16 cellular contexts compared by ENCODE assay signal in the genomic region with DNA sequence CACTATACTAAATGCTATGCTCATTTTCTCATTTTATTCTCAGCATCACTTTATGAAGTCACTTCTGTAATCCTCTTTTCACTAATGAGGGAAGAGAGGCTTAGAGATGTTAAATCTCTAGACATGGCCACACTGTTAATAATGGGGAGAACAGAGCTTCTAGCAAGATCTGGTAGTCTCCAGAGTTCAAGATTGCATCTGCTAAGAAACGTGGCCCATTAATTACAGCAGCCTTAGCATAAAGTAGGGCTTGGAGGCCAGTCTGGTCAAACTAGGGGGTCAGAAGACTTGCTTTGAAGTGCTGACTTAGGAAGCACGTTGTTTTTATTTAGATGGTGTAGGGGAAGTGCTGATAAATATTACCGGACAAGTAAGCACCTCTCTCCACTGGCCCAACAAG. TPM values are rescaled to one million over a fixed set of nuclear protein-coding genes. Genes with fewer than 3 reads are reported as not detected.
DNase-seq lines count a peak whose midpoint lies in the region; ATAC-seq, FAIRE-seq and TF ChIP-seq lines count a peak whose summit lies in the region.
"Had no signal": no experiment of that assay in that cellular context is flagged by ENCODE, and none has a peak within 500 bp of the region (broad histone marks: within the 10 kb centered on the region; RNA-seq: fewer than 3 reads in every experiment).

No MANE protein-coding gene starts in this region.

- H3K4me1 ChIP-seq in K562 (replicated peaks in 1 of 2; ENCODE audit: control insufficient read depth in 2 of 2, insufficient read depth in 2 of 2, low read length in 2 of 2) = peaks cover 19 to 60% of the 10 kb centered on the region in 2 experiments
- H3K4me1 ChIP-seq in mesenchymal stem cell (ENCODE audit: control insufficient read depth, insufficient read depth, low read depth, low read length) = peaks cover 6% of the 10 kb centered on the region
- H3K4me1 ChIP-seq in testis = peaks cover 10% of the 10 kb centered on the region

- intact Hi-C loops in K562 (cut with micrococcal nuclease) = loop anchor here (5.0 kb wide), 1 partner anchor 1271 kb away; a partner anchor contains a TSS
- intact Hi-C loops in testis (cut with DNase I; ENCODE audit: low total_unique reads) = no loop called here

- H2AFZ ChIP-seq in K562 (ENCODE audit: low read depth, low read length) (peak overlapping the region; percentile 60), mesenchymal stem cell (ENCODE audit: low read depth, low read length) (no peak overlapping the region)

- H3K18ac ChIP-seq in mesenchymal stem cell (ENCODE audit: low read depth in 1 of 2, low read length in 2 of 2) = peak overlapping the region in 1 of 2 experiments; percentile 37

- no peak for TF ChIP-seq CTCF in K562 (IDR thresholded peaks at IDR 0.05 in 2 of 3, conservative IDR thresholded peaks at IDR 0.05 in 1 of 3; ENCODE audit: insufficient read depth in 2 of 3, low read depth in 1 of 3, low read length in 3 of 3)
- TF ChIP-seq CTCF in testis (IDR thresholded peaks at IDR 0.05) = no peak

- H2BK15ac ChIP-seq in mesenchymal stem cell (ENCODE audit: low read depth, poor library complexity, severe bottlenecking) = no peak overlapping the region

- ATAC-seq in K562 = no peak; the same call in 2 of the 3 replicates
- ATAC-seq: left lung had no signal

- H3K27ac ChIP-seq in K562 (ENCODE audit: extremely low read depth, low read depth, low read length) = peak overlapping the region; percentile 98
- H3K27ac ChIP-seq in mesenchymal stem cell (ENCODE audit: low read length, poor library complexity, severe bottlenecking) = no peak overlapping the region
- H3K27ac ChIP-seq in testis = peak overlapping the region; percentile 2 to 77

- peak overlapping the region; percentile 84 for H4K8ac ChIP-seq in mesenchymal stem cell (ENCODE audit: low read length)

- in situ Hi-C loops in K562 (cut with MboI) = loop anchor here (25.0 kb wide), 1 partner anchor 1271 kb away; a partner anchor contains a TSS

- H3K4me3 ChIP-seq in K562 = peak overlapping the region; percentile 12
- H3K4me3 ChIP-seq in mesenchymal stem cell (ENCODE audit: insufficient read depth in 1 of 2, low read depth in 1 of 2, low read length in 2 of 2) = no peak overlapping the region
- no peak overlapping the region for H3K4me3 ChIP-seq in testis
- no peak overlapping the region for H3K4me3 ChIP-seq in H7 (ENCODE audit: insufficient read depth, low read depth, low read length)
- H3K4me3 ChIP-seq: left lung, thoracic aorta had no signal

- H3K4ac ChIP-seq in mesenchymal stem cell (ENCODE audit: low read depth in 1 of 2, low read length in 2 of 2) = no peak overlapping the region

- TF ChIP-seq RAD21 in K562 (CRISPR knock-in tag; conservative IDR thresholded peaks at IDR 0.05 in 1 of 2, IDR thresholded peaks at IDR 0.05 in 1 of 2) = no peak

- peak overlapping the region; percentile 25 for H4K91ac ChIP-seq in mesenchymal stem cell (ENCODE audit: low read length)

- peaks cover 86% of the 10 kb centered on the region for H3K79me2 ChIP-seq in K562 (ENCODE audit: control insufficient read depth, insufficient read depth, low read length)

- no peak for TF ChIP-seq EP300 in K562 (IDR thresholded peaks at IDR 0.05; ENCODE audit: low read length)

- H3K9ac ChIP-seq in K562 (ENCODE audit: insufficient read depth in 1 of 2, low read depth in 2 of 2, low read length in 2 of 2) = peak overlapping the region in 1 of 2 experiments; percentile 96; a peak in 2 of 4 replicates
- peak overlapping the region; percentile 81 for H3K9ac ChIP-seq in mesenchymal stem cell (ENCODE audit: low read length)
- H3K9ac ChIP-seq: SK-N-SH had no signal

- H4K20me1 ChIP-seq in K562 (replicated peaks; ENCODE audit: control insufficient read depth, insufficient read depth, low read length) = no peaks in the 10 kb centered on the region

- no TSS peak for BruUV-seq in K562 (replicated peaks; lab: Mats Ljungman, UMichigan)

- POLR2A ChIA-PET in K562 (lab: Yijun Ruan, JAX) = interaction anchor here (0.6 to 4.4 kb wide), 11 partner anchors 11 to 400 kb away, joined by 3 to 52 read pairs (median 7); a partner anchor contains a TSS

- no peak for DNase-seq in H54 (ENCODE audit: insufficient read length, low spot score)
- DNase-seq in K562 (ENCODE audit: extremely low read depth in 1 of 4, low spot score in 3 of 4) = peak in 1 of 4 experiments; percentile 54
- no peak for DNase-seq in mesenchymal stem cell
- DNase-seq in testis = no peak
- DNase-seq in H7 = no peak
- no peak for DNase-seq in ecto neural progenitor cell (ENCODE audit: low spot score)
- DNase-seq in retina = no peak
- DNase-seq: activated effector memory CD4-positive, alpha-beta T cell treated with anti-CD3 and anti-CD28 coated beads, Interleukin-2, amount 50 U/mL, for 16 hours; CD4-positive, CD25-positive, alpha-beta regulatory T cell; hippocampal formation; left lung; NCI-H1105 treated with DMSO at 0.1 percent for 48 hours; nucleus accumbens; SK-N-SH; stimulated activated CD4-positive, alpha-beta T cell treated with anti-CD3 and anti-CD28 coated beads, Interleukin-15, amount 100 ng/mL, for 24 hours had no signal

- H3K27me3 ChIP-seq in K562 (ENCODE audit: control insufficient read depth in 2 of 2, insufficient read depth in 2 of 2, low read length in 2 of 2) = no peaks in the 10 kb centered on the region
- H3K27me3 ChIP-seq in mesenchymal stem cell (ENCODE audit: control insufficient read depth in 1 of 2, insufficient read depth in 1 of 2, low read length in 2 of 2) = no peaks in the 10 kb centered on the region
- H3K27me3 ChIP-seq in testis = no peaks in the 10 kb centered on the region
- H3K27me3 ChIP-seq in H7 (ENCODE audit: control insufficient read depth, insufficient read depth, low read length) = no peaks in the 10 kb centered on the region
- H3K27me3 ChIP-seq: left lung had no signal

- peak overlapping the region; percentile 38 to 54 for H2BK12ac ChIP-seq in mesenchymal stem cell (ENCODE audit: low read length in 2 of 2)

- H3K9me3 ChIP-seq in K562 (replicated peaks; ENCODE audit: control insufficient read depth, insufficient read depth, low read depth, low read length) (no peaks in the 10 kb centered on the region), mesenchymal stem cell (ENCODE audit: control insufficient read depth, low read length) (no peaks in the 10 kb centered on the region), testis (no peaks in the 10 kb centered on the region)
- H3K9me3 ChIP-seq: left lung, SK-N-SH, thoracic aorta had no signal

- no peak overlapping the region for H2BK5ac ChIP-seq in mesenchymal stem cell (ENCODE audit: low read depth, low read length, poor library complexity, severe bottlenecking)

- CTCF ChIA-PET in K562 (lab: Yijun Ruan, JAX; ENCODE audit: low intra/inter-chr PET ratio) = no interaction called here

- peak overlapping the region; percentile 35 for H2AK5ac ChIP-seq in mesenchymal stem cell (ENCODE audit: low read length, severe bottlenecking)

- FAIRE-seq in H54 (lab: Jason Lieb, UNC) = peak; percentile 11
- no peak for FAIRE-seq in K562 (lab: Jason Lieb, UNC)

- H2BK120ac ChIP-seq in mesenchymal stem cell (ENCODE audit: low read depth, low read length) = no peak overlapping the region

- peak overlapping the region; percentile 95 for H3K4me2 ChIP-seq in K562 (ENCODE audit: insufficient read depth, low read length)
- H3K4me2 ChIP-seq in mesenchymal stem cell (ENCODE audit: low read length, poor library complexity, severe bottlenecking) = no peak overlapping the region
- H3K4me2 ChIP-seq: SK-N-SH had no signal

- no peaks in the 10 kb centered on the region for H3K79me1 ChIP-seq in mesenchymal stem cell (replicated peaks; ENCODE audit: low read length, poor library complexity, severe bottlenecking)

- TF ChIP-seq POLR2A in H54 (IDR thresholded peaks at IDR 0.05; ENCODE audit: low read depth, low read length) (no peak), K562 (conservative IDR thresholded peaks at IDR 0.05) (no peak), testis (IDR thresholded peaks at IDR 0.05) (no peak)

- 8% methylated on average over 2 of the region's 3 CpGs for WGBS in K562 (ENCODE audit: insufficient coverage, low coverage, missing lambda C conversion rate)
- WGBS in mesenchymal stem cell = 37% methylated on average over 3 of the region's 3 CpGs
- WGBS in testis, 2 donors = 65 to 66% methylated on average over 3 of the region's 3 CpGs

- H3K36me3 ChIP-seq in K562 (ENCODE audit: control insufficient read depth, insufficient read depth, low read length) (no peaks in the 10 kb centered on the region; the same call in 2 of the 3 replicates), mesenchymal stem cell (ENCODE audit: control insufficient read depth in 1 of 2, insufficient read depth in 2 of 2, low read depth in 1 of 2, low read length in 2 of 2) (no peaks in the 10 kb centered on the region), testis (ENCODE audit: low read depth, missing control alignments) (no peaks in the 10 kb centered on the region), H7 (replicated peaks; ENCODE audit: control insufficient read depth, insufficient read depth, low read length) (no peaks in the 10 kb centered on the region)
- H3K36me3 ChIP-seq: left lung, thoracic aorta had no signal

- H3K23ac ChIP-seq in mesenchymal stem cell (ENCODE audit: low read length in 2 of 2) = no peak overlapping the region

- H3K9me1 ChIP-seq in K562 (ENCODE audit: control insufficient read depth, insufficient read depth, low read length) = no peaks in the 10 kb centered on the region

- no peak overlapping the region for H3K14ac ChIP-seq in mesenchymal stem cell (ENCODE audit: low read length in 2 of 2)

RNA-seq across cellular contexts. Expression of a gene that starts 29.3 kb away (rescaled TPM):
- 106 and 313 TPM in 2 replicates for total RNA-seq in K562 (2011; cell fraction: chromatin; rRNA removed; ENCODE audit: low replicate concordance)
- total RNA-seq in K562 (2011; cell fraction: nucleolus; rRNA removed) = 71.9 and 88.4 TPM in 2 replicates
- total RNA-seq in K562 (2011; cell fraction: nucleoplasm; rRNA removed) = 146 and 153 TPM in 2 replicates
- 96.3 and 118 TPM in 2 replicates for total RNA-seq in K562 (2014; rRNA removed)
- total RNA-seq in K562 (2014; rRNA removed; fragmentation: Illumina TruSeq; extraction: Trizol) = 226 and 276 TPM in 2 replicates
- total RNA-seq in K562 (2015; rRNA removed; fragmentation: Illumina TruSeq; extraction: Trizol) = 118 and 129 TPM in 2 replicates
- 130 and 134 TPM in 2 replicates for total RNA-seq in K562 (2021)
- 170 and 244 TPM in 2 replicates for polyA plus RNA-seq in K562 (2011; rRNA removed)
- 44.4 and 98.4 TPM in 2 replicates for polyA plus RNA-seq in K562 (2011; cell fraction: cytosol; rRNA removed)
- polyA plus RNA-seq in K562 (2011; cell fraction: nucleus; rRNA removed) = 65.4 and 97.9 TPM in 2 replicates
- 85.7 and 127 TPM in 2 replicates for polyA plus RNA-seq in K562 (2012)
- 172 and 178 TPM in 2 replicates for polyA plus RNA-seq in K562 (2014; fragmentation: Illumina TruSeq; extraction: Trizol)
- 100 to 1,000 TPM; 553 to 688 TPM for polyA plus RNA-seq in K562 (2014; fragmentation: Nextera tagmentation; extraction: Ambion mirVana)
- 143 and 153 TPM in 2 replicates for polyA plus RNA-seq in K562 (2014; rRNA removed)
- 304 and 306 TPM in 2 replicates for polyA minus RNA-seq in K562 (2011; rRNA and poly(A)+ RNA removed)
- 57.3 and 86.6 TPM in 2 replicates for polyA minus RNA-seq in K562 (2011; cell fraction: cytosol; rRNA and poly(A)+ RNA removed)
- polyA minus RNA-seq in K562 (2011; cell fraction: nucleus; rRNA and poly(A)+ RNA removed) = 110 and 254 TPM in 2 replicates
- 28.2 TPM for polyA plus RNA-seq in mesenchymal stem cell (2013, experiment 1 of 2)
- polyA plus RNA-seq in mesenchymal stem cell (2013, experiment 2 of 2) = 27.7 TPM
- 100 to 1,000 TPM in 1 of 2 donors, 10 to 100 TPM in 1; 60.8 to 153 TPM for total RNA-seq in testis
- polyA plus RNA-seq in testis (ENCODE audit: insufficient read depth, low read depth, low replicate concordance) = 344 TPM
- 25.3 and 28.5 TPM in 2 replicates for total RNA-seq in H7 (2014; rRNA removed; shearing (Covaris generic))
